In the genomic region with DNA sequence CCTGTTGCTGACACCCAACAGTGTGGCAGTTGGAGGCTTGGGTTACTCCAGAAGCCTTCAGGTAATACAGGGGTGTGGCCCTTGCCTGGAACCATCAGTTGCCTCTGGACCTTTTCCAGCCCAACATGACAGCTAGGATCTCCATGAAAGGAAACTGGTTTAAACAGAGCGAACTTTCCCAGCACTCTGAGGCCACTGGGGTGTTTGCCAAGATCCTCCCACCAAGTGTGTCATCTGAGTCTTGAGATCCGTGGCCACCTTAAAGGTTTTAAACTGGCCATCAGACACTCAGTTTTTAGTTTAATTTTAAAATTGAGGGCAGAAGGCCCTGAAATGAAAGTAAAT, we compare ENCODE assay signal across 13 cellular contexts. TPM values are rescaled to one million over a fixed set of nuclear protein-coding genes. Genes with fewer than 3 reads are reported as not detected.
A peak's percentile ranks its signal among the peaks of the same experiment; 100 is the strongest.
DNase-seq lines count a peak whose midpoint lies in the region; ATAC-seq, FAIRE-seq and TF ChIP-seq lines count a peak whose summit lies in the region.
"Had no signal": no experiment of that assay in that cellular context is flagged by ENCODE, and none has a peak within 500 bp of the region (broad histone marks: within the 10 kb centered on the region; RNA-seq: fewer than 3 reads in every experiment).

No MANE protein-coding gene starts in this region.

- H3K4me1 Mint-ChIP-seq in chondrocyte (ENCODE audit: low read depth) (no peaks in the 10 kb centered on the region), glutamatergic neuron (ENCODE audit: low read depth, unreplicated experiment) (no peaks in the 10 kb centered on the region)

- in situ Hi-C loops in mammary epithelial cell (cut with MboI; ENCODE audit: low sequenced_read_pairs in 2 of 2), result no loop called here

- DNase-seq in A549 (ENCODE audit: low read depth in 1 of 2, low spot score in 1 of 2), result no peak
- peak; percentile 56 for DNase-seq in HT1080 (ENCODE audit: low read depth)
- DNase-seq in mammary epithelial cell, result peak; percentile 71
- no peak for DNase-seq in keratinocyte (ENCODE audit: low read depth, low spot score)
- no peak for DNase-seq in chondrocyte (ENCODE audit: low spot score)
- no peak for DNase-seq in glutamatergic neuron
- no peak for DNase-seq in OCI-M2 (lab: John Stamatoyannopoulos, UW; ENCODE audit: unreplicated experiment)
- DNase-seq: NCI-H1436 treated with DMSO at 0.1 percent for 48 hours had no signal

- BruUV-seq in mammary epithelial cell (replicated peaks; lab: Mats Ljungman, UMichigan), result no TSS peak

- no peak for TF ChIP-seq EP300 in A549 (IDR thresholded peaks at IDR 0.05)

- no peak for TF ChIP-seq POLR2A in A549 (IDR thresholded peaks at IDR 0.05; ENCODE audit: low read length)

- ATAC-seq in A549 (no peak), HG02798 (IDR thresholded peaks at IDR 0.05; ENCODE audit: poor library complexity, unreplicated experiment) (no peak)

- H3K79me2 ChIP-seq in mammary epithelial cell (ENCODE audit: insufficient read depth, low read length), result no peaks in the 10 kb centered on the region
- no peaks in the 10 kb centered on the region for H3K79me2 ChIP-seq in keratinocyte (ENCODE audit: control insufficient read depth, insufficient read depth, low read length)

- H4K20me1 ChIP-seq in mammary epithelial cell (ENCODE audit: insufficient read depth, low read length) (no peaks in the 10 kb centered on the region), keratinocyte (ENCODE audit: control insufficient read depth, extremely low read depth, insufficient read depth, low read length) (no peaks in the 10 kb centered on the region)
- H4K20me1 ChIP-seq: BLaER1 had no signal

- H3K27ac ChIP-seq in A549, result no peak overlapping the region
- H3K27ac ChIP-seq in mammary epithelial cell (ENCODE audit: insufficient read depth, low read depth, low read length), result no peak overlapping the region
- no peak overlapping the region for H3K27ac ChIP-seq in keratinocyte (ENCODE audit: control insufficient read depth, insufficient read depth, low read length)
- H3K27ac ChIP-seq: BLaER1 had no signal

- H3K4me3 Mint-ChIP-seq in chondrocyte (ENCODE audit: unreplicated experiment) (no peak overlapping the region), glutamatergic neuron (ENCODE audit: unreplicated experiment) (no peak overlapping the region)
- H3K4me3 Mint-ChIP-seq: activated CD4-positive, alpha-beta T cell treated with anti-CD3 and anti-CD28 coated beads for 36 hours; activated naive CD4-positive, alpha-beta T cell treated with anti-CD3 and anti-CD28 coated beads, Interleukin-2, amount 50 U/mL, for 24 hours; stimulated activated memory B cell treated with anti-CD40 and anti-IgM and Interleukin-4, amounts not matched to agents 10 μg/mL and 1 μg/mL and 100 μg/mL, for 72 hours had no signal

- H2AFZ ChIP-seq in mammary epithelial cell (ENCODE audit: low read depth, low read length) (peak overlapping the region; percentile 54), keratinocyte (ENCODE audit: control insufficient read depth, low read length) (no peak overlapping the region)

- no peaks in the 10 kb centered on the region for H3K36me3 ChIP-seq in mammary epithelial cell (ENCODE audit: insufficient read depth, low read length)
- no peaks in the 10 kb centered on the region for H3K36me3 ChIP-seq in keratinocyte (ENCODE audit: control insufficient read depth in 2 of 2, extremely low read depth in 1 of 2, insufficient read depth in 2 of 2, low read length in 2 of 2)
- H3K36me3 ChIP-seq: BLaER1 had no signal

- H3K27ac Mint-ChIP-seq in chondrocyte (ENCODE audit: unreplicated experiment) (no peak overlapping the region), glutamatergic neuron (ENCODE audit: unreplicated experiment) (no peak overlapping the region)
- H3K27ac Mint-ChIP-seq: activated CD4-positive, alpha-beta T cell treated with anti-CD3 and anti-CD28 coated beads for 36 hours; activated naive CD4-positive, alpha-beta T cell treated with anti-CD3 and anti-CD28 coated beads, Interleukin-2, amount 50 U/mL, for 24 hours; stimulated activated memory B cell treated with anti-CD40 and anti-IgM and Interleukin-4, amounts not matched to agents 10 μg/mL and 1 μg/mL and 100 μg/mL, for 72 hours had no signal

- H3K4me2 ChIP-seq in A549 (0 out of 3 replicates have a peak overlapping the region, but pooled peaks have one; percentile 11), mammary epithelial cell (ENCODE audit: insufficient read depth, low read depth, low read length) (peak overlapping the region; percentile 22), keratinocyte (ENCODE audit: control insufficient read depth, extremely low read depth, insufficient read depth, low read depth, low read length) (peak overlapping the region; percentile 30)
- H3K4me2 ChIP-seq: BLaER1 had no signal

- no peak for TF ChIP-seq CTCF in A549 (IDR thresholded peaks at IDR 0.05)
- TF ChIP-seq CTCF in mammary epithelial cell (conservative IDR thresholded peaks at IDR 0.05 in 1 of 2, IDR thresholded peaks at IDR 0.05 in 1 of 2; ENCODE audit: extremely low read depth in 1 of 2, insufficient read depth in 1 of 2, low read depth in 1 of 2, low read length in 2 of 2), result no peak
- no peak for TF ChIP-seq CTCF in keratinocyte (optimal IDR thresholded peaks at IDR 0.05 in 1 of 3, IDR thresholded peaks at IDR 0.05 in 1 of 3, conservative IDR thresholded peaks at IDR 0.05 in 1 of 3; ENCODE audit: extremely low read depth in 1 of 3, insufficient read depth in 2 of 3, low read length in 3 of 3)
- no peak for TF ChIP-seq CTCF in chondrocyte (IDR thresholded peaks at IDR 0.05)
- no peak for TF ChIP-seq CTCF in glutamatergic neuron (IDR thresholded peaks at IDR 0.05; ENCODE audit: partially characterized antibody, unreplicated experiment)

- H3K9me3 Mint-ChIP-seq in chondrocyte (ENCODE audit: low read depth) (no peaks in the 10 kb centered on the region), glutamatergic neuron (ENCODE audit: unreplicated experiment) (no peaks in the 10 kb centered on the region)
- H3K9me3 Mint-ChIP-seq: activated naive CD4-positive, alpha-beta T cell treated with anti-CD3 and anti-CD28 coated beads, Interleukin-2, amount 50 U/mL, for 24 hours; stimulated activated memory B cell treated with anti-CD40 and anti-IgM and Interleukin-4, amounts not matched to agents 10 μg/mL and 1 μg/mL and 100 μg/mL, for 72 hours had no signal

- H3K9me3 ChIP-seq in A549 (no peaks in the 10 kb centered on the region), mammary epithelial cell (replicated peaks; ENCODE audit: insufficient read depth, low read length) (no peaks in the 10 kb centered on the region), keratinocyte (ENCODE audit: control insufficient read depth, low read depth, low read length) (no peaks in the 10 kb centered on the region)
- H3K9me3 ChIP-seq: BLaER1 had no signal

- CTCF ChIA-PET in A549 (lab: Yijun Ruan, JAX), result interaction anchor here (0.6 to 4.9 kb wide), 15 partner anchors 10 to 315 kb away, joined by 3 to 71 read pairs (median 4); a partner anchor contains a TSS
- CTCF ChIA-PET in mammary epithelial cell (lab: Charles Lee; ENCODE audit: low non-redundant PET), result interaction anchor here (0.7 kb wide), 1 partner anchor 247 kb away, joined by 4 read pairs; no protein-coding TSS in a partner anchor

- WGBS in A549 (ENCODE audit: missing lambda C conversion rate), result 25% methylated on average over 2 of the region's 2 CpGs
- WGBS in mammary epithelial cell (ENCODE audit: low coverage, missing lambda C conversion rate), result 0% methylated on average over 2 of the region's 2 CpGs

- TF ChIP-seq RAD21 in A549 (conservative IDR thresholded peaks at IDR 0.05 in 1 of 2, IDR thresholded peaks at IDR 0.05 in 1 of 2), result no peak

- H3K27me3 Mint-ChIP-seq in chondrocyte (ENCODE audit: low read depth), result peaks cover 46% of the 10 kb centered on the region
- H3K27me3 Mint-ChIP-seq in glutamatergic neuron (ENCODE audit: unreplicated experiment), result no peaks in the 10 kb centered on the region

- H3K4me3 ChIP-seq in A549 (no peak overlapping the region), mammary epithelial cell (replicated peaks in 1 of 3; ENCODE audit: insufficient read depth in 1 of 3, low read depth in 2 of 3, low read length in 3 of 3) (no peak overlapping the region), keratinocyte (ENCODE audit: control insufficient read depth in 2 of 3, extremely low read depth in 1 of 3, insufficient read depth in 2 of 3, low read depth in 1 of 3, low read length in 3 of 3) (peak overlapping the region in 2 of 3 experiments; percentile 1 to 49)
- H3K4me3 ChIP-seq: BLaER1 had no signal

- H3K4me1 ChIP-seq in A549 (peaks cover 4% of the 10 kb centered on the region; the same call in 1 of the 3 replicates), mammary epithelial cell (ENCODE audit: insufficient read depth, low read length) (peaks cover 9% of the 10 kb centered on the region), keratinocyte (ENCODE audit: control insufficient read depth, extremely low read depth, insufficient read depth, low read length) (peaks cover 8% of the 10 kb centered on the region)
- H3K4me1 ChIP-seq: BLaER1 had no signal

- FAIRE-seq in A549 (lab: Jason Lieb, UNC) (no peak), keratinocyte (lab: Jason Lieb, UNC) (peak; percentile 29)

- no peak overlapping the region for H3K9ac ChIP-seq in mammary epithelial cell (ENCODE audit: insufficient read depth, low read length)
- H3K9ac ChIP-seq in keratinocyte (ENCODE audit: control insufficient read depth, extremely low read depth, insufficient read depth, low read length), result no peak overlapping the region
- H3K9ac ChIP-seq: BLaER1 had no signal

- H3K36me3 Mint-ChIP-seq in chondrocyte (ENCODE audit: low read depth) (no peaks in the 10 kb centered on the region), glutamatergic neuron (ENCODE audit: unreplicated experiment) (no peaks in the 10 kb centered on the region)
- H3K36me3 Mint-ChIP-seq: activated naive CD4-positive, alpha-beta T cell treated with anti-CD3 and anti-CD28 coated beads, Interleukin-2, amount 50 U/mL, for 24 hours; stimulated activated memory B cell treated with anti-CD40 and anti-IgM and Interleukin-4, amounts not matched to agents 10 μg/mL and 1 μg/mL and 100 μg/mL, for 72 hours had no signal

- POLR2A ChIA-PET in A549 (lab: Yijun Ruan, JAX), result no interaction called here

- dilution Hi-C loops in mammary epithelial cell (cut with HindIII; ENCODE audit: low sequenced_read_pairs), result no loop called here
- dilution Hi-C loops in keratinocyte (cut with MboI; ENCODE audit: extremely low pct_ligation_motif_present, low sequenced_read_pairs), result no loop called here

- H3K27me3 ChIP-seq in mammary epithelial cell (ENCODE audit: insufficient read depth, low read length), result no peaks in the 10 kb centered on the region
- H3K27me3 ChIP-seq in keratinocyte (ENCODE audit: control insufficient read depth, extremely low read depth, insufficient read depth, low read length), result peaks cover 21% of the 10 kb centered on the region
- H3K27me3 ChIP-seq: BLaER1 had no signal

- no peaks in the 10 kb centered on the region for H3K9me1 ChIP-seq in keratinocyte (ENCODE audit: control insufficient read depth, extremely low read depth, insufficient read depth, low read length)

- intact Hi-C loops in mammary epithelial cell (cut with micrococcal nuclease), result loop anchor here (1.0 to 2.0 kb wide), 3 partner anchors 37 to 254 kb away; a partner anchor contains a TSS

RNA-seq across cellular contexts. Expression of a gene that starts 17.8 kb away (rescaled TPM):
- polyA plus RNA-seq in A549 (2011; rRNA removed) (0.12 and 0.13 TPM in 2 replicates), A549 (2017; fragmentation: RNase III; extraction: RNeasy Plus Mini Kit Qiagen cat#74134 plus additional on column Dnase treatment) (not detected in 3 replicates), mammary epithelial cell (0.08 TPM), keratinocyte (0.08 TPM in 1 of 3 replicates, not detected in the others)
- not detected in 2 replicates for polyA plus RNA-seq in A549 (2012; cell fraction: cytosol; rRNA removed)
- polyA plus RNA-seq in A549 (2012; cell fraction: nucleus; rRNA removed), result not detected in 2 replicates
- polyA minus RNA-seq in A549 (2011; rRNA and poly(A)+ RNA removed), result not detected in 2 replicates
- total RNA-seq in HT1080 (2014; rRNA removed; shearing (Covaris generic)), result 0.16 TPM in 1 of 2 replicates, not detected in the other
- polyA plus RNA-seq in HT1080 (2015; cell fraction: cytosol; rRNA removed), result 0.87 and 1.8 TPM in 2 replicates
- polyA plus RNA-seq in HT1080 (2015; cell fraction: nucleus; rRNA removed), result 0.26 and 1.0 TPM in 2 replicates
- total RNA-seq in mammary epithelial cell (not detected), chondrocyte (not detected in 3 replicates), glutamatergic neuron (ENCODE audit: unreplicated experiment) (not detected)
- polyA minus RNA-seq in mammary epithelial cell (not detected), keratinocyte (not detected in 3 replicates)
- polyA plus RNA-seq in keratinocyte (2011; ENCODE audit: low read depth), result not detected
- polyA plus RNA-seq in keratinocyte (2011; cell fraction: cytosol; rRNA removed), result 0.02 TPM in 1 of 2 replicates, not detected in the other
- 0.08 TPM in 1 of 2 replicates, not detected in the other for polyA plus RNA-seq in keratinocyte (2011; cell fraction: nucleus; rRNA removed)
- polyA plus RNA-seq in keratinocyte (2012; ENCODE audit: low replicate concordance), result not detected in 2 replicates
- polyA minus RNA-seq in keratinocyte (2011; cell fraction: cytosol; rRNA and poly(A)+ RNA removed), result not detected
- polyA minus RNA-seq in keratinocyte (2011; cell fraction: nucleus; rRNA and poly(A)+ RNA removed), result not detected in 2 replicates
- total RNA-seq: activated CD4-positive, alpha-beta T cell treated with anti-CD3 and anti-CD28 coated beads for 36 hours had no signal

RNA-seq across cellular contexts. Expression of a gene that starts 36.9 kb away (rescaled TPM):
- 0.22 and 0.58 TPM in 2 replicates for polyA plus RNA-seq in A549 (2011; rRNA removed)
- polyA plus RNA-seq in A549 (2012; cell fraction: cytosol; rRNA removed), result 0.71 and 0.73 TPM in 2 replicates
- 0.73 and 1.1 TPM in 2 replicates for polyA plus RNA-seq in A549 (2012; cell fraction: nucleus; rRNA removed)
- polyA plus RNA-seq in A549 (2017; fragmentation: RNase III; extraction: RNeasy Plus Mini Kit Qiagen cat#74134 plus additional on column Dnase treatment), result 0.26 to 0.50 TPM (median 0.50 TPM) in 3 replicates
- 0.49 and 0.62 TPM in 2 replicates for polyA minus RNA-seq in A549 (2011; rRNA and poly(A)+ RNA removed)
- total RNA-seq in HT1080 (2014; rRNA removed; shearing (Covaris generic)), result 1.5 and 1.9 TPM in 2 replicates
- 0.34 and 1.2 TPM in 2 replicates for polyA plus RNA-seq in HT1080 (2015; cell fraction: cytosol; rRNA removed)
- 0.57 and 0.67 TPM in 2 replicates for polyA plus RNA-seq in HT1080 (2015; cell fraction: nucleus; rRNA removed)
- total RNA-seq in mammary epithelial cell, result under 1 TPM; 0.33 to 0.82 TPM
- 0.79 TPM for polyA plus RNA-seq in mammary epithelial cell
- not detected for polyA minus RNA-seq in mammary epithelial cell
- 0.26 to 0.31 TPM (median 0.27 TPM) in 3 replicates for polyA plus RNA-seq in keratinocyte
- 5.5 TPM for polyA plus RNA-seq in keratinocyte (2011; ENCODE audit: low read depth)
- polyA plus RNA-seq in keratinocyte (2011; cell fraction: cytosol; rRNA removed), result 0.09 and 0.10 TPM in 2 replicates
- polyA plus RNA-seq in keratinocyte (2011; cell fraction: nucleus; rRNA removed), result 0.33 and 0.51 TPM in 2 replicates
- polyA plus RNA-seq in keratinocyte (2012; ENCODE audit: low replicate concordance), result 0.60 and 8.0 TPM in 2 replicates
- polyA minus RNA-seq in keratinocyte, result 0.58 to 0.66 TPM in 2 of 3 replicates, not detected in the other
- polyA minus RNA-seq in keratinocyte (2011; cell fraction: cytosol; rRNA and poly(A)+ RNA removed), result 0.77 TPM
- polyA minus RNA-seq in keratinocyte (2011; cell fraction: nucleus; rRNA and poly(A)+ RNA removed), result 0.62 and 0.74 TPM in 2 replicates
- 0.75 to 1.0 TPM in 2 of 3 replicates, not detected in the other for total RNA-seq in chondrocyte
- not detected for total RNA-seq in glutamatergic neuron (ENCODE audit: unreplicated experiment)

Comparison
In these comparisons a context has a peak if more than half of its experiments do, and no peak if none do; other contexts are left out.
1. DNase-seq: peak in HT1080 (single experiment) and mammary epithelial cell (single experiment); none in A549 (0 of 2), keratinocyte (single experiment), chondrocyte (single experiment), glutamatergic neuron (single experiment) and OCI-M2 (single experiment).
2. H3K4me3 ChIP-seq: peak in keratinocyte (2 of 3); none in A549 (single experiment) and mammary epithelial cell (0 of 3).
3. Peak in every context shown above with its lines, with median percentiles within 50 percentile points of each other: H3K4me2 ChIP-seq.